1 cellular context compared by ENCODE assay signal in the genomic region with DNA sequence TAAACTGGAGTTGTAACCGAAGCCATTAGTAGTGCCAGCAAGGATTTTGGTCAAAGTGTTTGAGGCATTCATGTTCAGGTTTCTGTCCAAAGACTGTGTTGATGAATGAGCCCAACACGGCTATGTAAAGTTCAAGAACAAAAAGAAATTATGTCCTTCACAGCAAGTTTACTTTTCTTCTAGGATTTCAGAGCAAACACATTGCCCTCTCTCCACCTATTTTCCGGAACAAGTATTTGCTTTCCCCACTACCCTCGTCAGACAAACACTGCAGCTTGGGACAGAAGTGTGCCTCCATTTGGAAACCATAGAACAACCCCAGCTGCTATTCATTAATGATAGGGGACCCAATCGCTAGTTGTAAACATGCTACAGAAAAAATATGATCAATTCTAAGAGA.
TF ChIP-seq lines count a peak whose summit lies in the region.

No MANE protein-coding gene starts in this region.

TF ChIP-seq in HepG2, 621 proteins besides CTCF, POLR2A, EP300 and RAD21 (continued from another document and continues in another):
- TF ChIP-seq, protein P1, sequence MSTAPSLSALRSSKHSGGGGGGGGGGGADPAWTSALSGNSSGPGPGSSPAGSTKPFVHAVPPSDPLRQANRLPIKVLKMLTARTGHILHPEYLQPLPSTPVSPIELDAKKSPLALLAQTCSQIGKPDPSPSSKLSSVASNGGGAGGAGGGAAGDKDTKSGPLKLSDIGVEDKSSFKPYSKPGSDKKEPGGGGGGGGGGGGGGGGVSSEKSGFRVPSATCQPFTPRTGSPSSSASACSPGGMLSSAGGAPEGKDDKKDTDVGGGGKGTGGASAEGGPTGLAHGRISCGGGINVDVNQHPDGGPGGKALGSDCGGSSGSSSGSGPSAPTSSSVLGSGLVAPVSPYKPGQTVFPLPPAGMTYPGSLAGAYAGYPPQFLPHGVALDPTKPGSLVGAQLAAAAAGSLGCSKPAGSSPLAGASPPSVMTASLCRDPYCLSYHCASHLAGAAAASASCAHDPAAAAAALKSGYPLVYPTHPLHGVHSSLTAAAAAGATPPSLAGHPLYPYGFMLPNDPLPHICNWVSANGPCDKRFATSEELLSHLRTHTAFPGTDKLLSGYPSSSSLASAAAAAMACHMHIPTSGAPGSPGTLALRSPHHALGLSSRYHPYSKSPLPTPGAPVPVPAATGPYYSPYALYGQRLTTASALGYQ (CRISPR knock-in tag; IDR thresholded peaks at IDR 0.05): peak; percentile 82
- TF ChIP-seq FOXK1 (CRISPR knock-in tag; IDR thresholded peaks at IDR 0.05; ENCODE audit: borderline replicate concordance, low read depth): peak; percentile 29; the same call in 1 of the 2 replicates
- peak; percentile 48; the same call in 1 of the 2 replicates for TF ChIP-seq REPIN1 (CRISPR knock-in tag; IDR thresholded peaks at IDR 0.05; ENCODE audit: borderline replicate concordance, low read depth)
- TF ChIP-seq, protein P2, sequence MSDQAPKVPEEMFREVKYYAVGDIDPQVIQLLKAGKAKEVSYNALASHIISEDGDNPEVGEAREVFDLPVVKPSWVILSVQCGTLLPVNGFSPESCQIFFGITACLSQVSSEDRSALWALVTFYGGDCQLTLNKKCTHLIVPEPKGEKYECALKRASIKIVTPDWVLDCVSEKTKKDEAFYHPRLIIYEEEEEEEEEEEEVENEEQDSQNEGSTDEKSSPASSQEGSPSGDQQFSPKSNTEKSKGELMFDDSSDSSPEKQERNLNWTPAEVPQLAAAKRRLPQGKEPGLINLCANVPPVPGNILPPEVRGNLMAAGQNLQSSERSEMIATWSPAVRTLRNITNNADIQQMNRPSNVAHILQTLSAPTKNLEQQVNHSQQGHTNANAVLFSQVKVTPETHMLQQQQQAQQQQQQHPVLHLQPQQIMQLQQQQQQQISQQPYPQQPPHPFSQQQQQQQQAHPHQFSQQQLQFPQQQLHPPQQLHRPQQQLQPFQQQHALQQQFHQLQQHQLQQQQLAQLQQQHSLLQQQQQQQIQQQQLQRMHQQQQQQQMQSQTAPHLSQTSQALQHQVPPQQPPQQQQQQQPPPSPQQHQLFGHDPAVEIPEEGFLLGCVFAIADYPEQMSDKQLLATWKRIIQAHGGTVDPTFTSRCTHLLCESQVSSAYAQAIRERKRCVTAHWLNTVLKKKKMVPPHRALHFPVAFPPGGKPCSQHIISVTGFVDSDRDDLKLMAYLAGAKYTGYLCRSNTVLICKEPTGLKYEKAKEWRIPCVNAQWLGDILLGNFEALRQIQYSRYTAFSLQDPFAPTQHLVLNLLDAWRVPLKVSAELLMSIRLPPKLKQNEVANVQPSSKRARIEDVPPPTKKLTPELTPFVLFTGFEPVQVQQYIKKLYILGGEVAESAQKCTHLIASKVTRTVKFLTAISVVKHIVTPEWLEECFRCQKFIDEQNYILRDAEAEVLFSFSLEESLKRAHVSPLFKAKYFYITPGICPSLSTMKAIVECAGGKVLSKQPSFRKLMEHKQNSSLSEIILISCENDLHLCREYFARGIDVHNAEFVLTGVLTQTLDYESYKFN (CRISPR knock-in tag; conservative IDR thresholded peaks at IDR 0.05): peak; percentile 86
- TF ChIP-seq HMG20B (CRISPR knock-in tag; conservative IDR thresholded peaks at IDR 0.05): peak; percentile 82; the same call in 1 of the 2 replicates
- 0 out of 2 replicates have a peak, but pooled peaks have one; percentile 36 for TF ChIP-seq ZNF292 (CRISPR knock-in tag; IDR thresholded peaks at IDR 0.05; ENCODE audit: borderline replicate concordance, low read depth)
- peak; percentile 69 for TF ChIP-seq HDAC2 (CRISPR knock-in tag; IDR thresholded peaks at IDR 0.05)
- no peak for TF ChIP-seq FOXA1 (IDR thresholded peaks at IDR 0.05)
- peak; percentile 91 for TF ChIP-seq FOXA1 (CRISPR knock-in tag; IDR thresholded peaks at IDR 0.05)
- TF ChIP-seq YEATS4 (CRISPR knock-in tag; IDR thresholded peaks at IDR 0.05; ENCODE audit: borderline replicate concordance): no peak
- TF ChIP-seq FOSL2 (CRISPR knock-in tag; IDR thresholded peaks at IDR 0.05): peak; percentile 63
- peak; percentile 72 for TF ChIP-seq PPARG (CRISPR knock-in tag; conservative IDR thresholded peaks at IDR 0.05)
- peak; percentile 66; the same call in 1 of the 2 replicates for TF ChIP-seq GFI1 (CRISPR knock-in tag; IDR thresholded peaks at IDR 0.05; ENCODE audit: borderline replicate concordance)
- TF ChIP-seq KDM4B (CRISPR knock-in tag; IDR thresholded peaks at IDR 0.05): 0 out of 2 replicates have a peak, but pooled peaks have one; percentile 41
- no peak for TF ChIP-seq LCORL (IDR thresholded peaks at IDR 0.05)
- TF ChIP-seq LCORL (CRISPR knock-in tag; IDR thresholded peaks at IDR 0.05): peak; percentile 73
- peak; percentile 48; the same call in 1 of the 2 replicates for TF ChIP-seq POGZ (CRISPR knock-in tag; IDR thresholded peaks at IDR 0.05)
- TF ChIP-seq HMG20A (CRISPR knock-in tag; IDR thresholded peaks at IDR 0.05; ENCODE audit: borderline replicate concordance): peak; percentile 87; the same call in 1 of the 2 replicates
- TF ChIP-seq, protein P3, sequence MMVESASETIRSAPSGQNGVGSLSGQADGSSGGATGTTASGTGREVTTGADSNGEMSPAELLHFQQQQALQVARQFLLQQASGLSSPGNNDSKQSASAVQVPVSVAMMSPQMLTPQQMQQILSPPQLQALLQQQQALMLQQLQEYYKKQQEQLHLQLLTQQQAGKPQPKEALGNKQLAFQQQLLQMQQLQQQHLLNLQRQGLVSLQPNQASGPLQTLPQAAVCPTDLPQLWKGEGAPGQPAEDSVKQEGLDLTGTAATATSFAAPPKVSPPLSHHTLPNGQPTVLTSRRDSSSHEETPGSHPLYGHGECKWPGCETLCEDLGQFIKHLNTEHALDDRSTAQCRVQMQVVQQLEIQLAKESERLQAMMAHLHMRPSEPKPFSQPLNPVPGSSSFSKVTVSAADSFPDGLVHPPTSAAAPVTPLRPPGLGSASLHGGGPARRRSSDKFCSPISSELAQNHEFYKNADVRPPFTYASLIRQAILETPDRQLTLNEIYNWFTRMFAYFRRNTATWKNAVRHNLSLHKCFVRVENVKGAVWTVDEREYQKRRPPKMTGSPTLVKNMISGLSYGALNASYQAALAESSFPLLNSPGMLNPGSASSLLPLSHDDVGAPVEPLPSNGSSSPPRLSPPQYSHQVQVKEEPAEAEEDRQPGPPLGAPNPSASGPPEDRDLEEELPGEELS (CRISPR knock-in tag; IDR thresholded peaks at IDR 0.05): peak; percentile 90
- TF ChIP-seq ZNF816 (CRISPR knock-in tag; IDR thresholded peaks at IDR 0.05; ENCODE audit: borderline replicate concordance): peak; percentile 66; the same call in 1 of the 2 replicates
- peak; percentile 69 for TF ChIP-seq ZNF644 (CRISPR knock-in tag; IDR thresholded peaks at IDR 0.05; ENCODE audit: low read depth)
- peak; percentile 32 for TF ChIP-seq CEBPG (CRISPR knock-in tag; IDR thresholded peaks at IDR 0.05)
- no peak for TF ChIP-seq ZNF775 (CRISPR knock-in tag; IDR thresholded peaks at IDR 0.05; ENCODE audit: borderline replicate concordance)
- TF ChIP-seq ZSCAN9 (CRISPR knock-in tag; IDR thresholded peaks at IDR 0.05; ENCODE audit: borderline replicate concordance): peak; percentile 22; the same call in 1 of the 2 replicates
- peak; percentile 61; the same call in 1 of the 2 replicates for TF ChIP-seq ZNF746 (CRISPR knock-in tag; IDR thresholded peaks at IDR 0.05)
- TF ChIP-seq SALL1 (CRISPR knock-in tag; IDR thresholded peaks at IDR 0.05): peak; percentile 76
- peak; percentile 80 for TF ChIP-seq DPF2 (CRISPR knock-in tag; IDR thresholded peaks at IDR 0.05; ENCODE audit: borderline replicate concordance, low read depth)
- peak; percentile 63 for TF ChIP-seq HDAC1 (CRISPR knock-in tag; IDR thresholded peaks at IDR 0.05)
- TF ChIP-seq, protein P4, sequence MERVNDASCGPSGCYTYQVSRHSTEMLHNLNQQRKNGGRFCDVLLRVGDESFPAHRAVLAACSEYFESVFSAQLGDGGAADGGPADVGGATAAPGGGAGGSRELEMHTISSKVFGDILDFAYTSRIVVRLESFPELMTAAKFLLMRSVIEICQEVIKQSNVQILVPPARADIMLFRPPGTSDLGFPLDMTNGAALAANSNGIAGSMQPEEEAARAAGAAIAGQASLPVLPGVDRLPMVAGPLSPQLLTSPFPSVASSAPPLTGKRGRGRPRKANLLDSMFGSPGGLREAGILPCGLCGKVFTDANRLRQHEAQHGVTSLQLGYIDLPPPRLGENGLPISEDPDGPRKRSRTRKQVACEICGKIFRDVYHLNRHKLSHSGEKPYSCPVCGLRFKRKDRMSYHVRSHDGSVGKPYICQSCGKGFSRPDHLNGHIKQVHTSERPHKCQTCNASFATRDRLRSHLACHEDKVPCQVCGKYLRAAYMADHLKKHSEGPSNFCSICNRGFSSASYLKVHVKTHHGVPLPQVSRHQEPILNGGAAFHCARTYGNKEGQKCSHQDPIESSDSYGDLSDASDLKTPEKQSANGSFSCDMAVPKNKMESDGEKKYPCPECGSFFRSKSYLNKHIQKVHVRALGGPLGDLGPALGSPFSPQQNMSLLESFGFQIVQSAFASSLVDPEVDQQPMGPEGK (CRISPR knock-in tag; IDR thresholded peaks at IDR 0.05): peak; percentile 54; the same call in 1 of the 2 replicates
- no peak for TF ChIP-seq TBL1XR1 (IDR thresholded peaks at IDR 0.05; ENCODE audit: borderline replicate concordance, low read length, partially characterized antibody)
- TF ChIP-seq, protein P5, sequence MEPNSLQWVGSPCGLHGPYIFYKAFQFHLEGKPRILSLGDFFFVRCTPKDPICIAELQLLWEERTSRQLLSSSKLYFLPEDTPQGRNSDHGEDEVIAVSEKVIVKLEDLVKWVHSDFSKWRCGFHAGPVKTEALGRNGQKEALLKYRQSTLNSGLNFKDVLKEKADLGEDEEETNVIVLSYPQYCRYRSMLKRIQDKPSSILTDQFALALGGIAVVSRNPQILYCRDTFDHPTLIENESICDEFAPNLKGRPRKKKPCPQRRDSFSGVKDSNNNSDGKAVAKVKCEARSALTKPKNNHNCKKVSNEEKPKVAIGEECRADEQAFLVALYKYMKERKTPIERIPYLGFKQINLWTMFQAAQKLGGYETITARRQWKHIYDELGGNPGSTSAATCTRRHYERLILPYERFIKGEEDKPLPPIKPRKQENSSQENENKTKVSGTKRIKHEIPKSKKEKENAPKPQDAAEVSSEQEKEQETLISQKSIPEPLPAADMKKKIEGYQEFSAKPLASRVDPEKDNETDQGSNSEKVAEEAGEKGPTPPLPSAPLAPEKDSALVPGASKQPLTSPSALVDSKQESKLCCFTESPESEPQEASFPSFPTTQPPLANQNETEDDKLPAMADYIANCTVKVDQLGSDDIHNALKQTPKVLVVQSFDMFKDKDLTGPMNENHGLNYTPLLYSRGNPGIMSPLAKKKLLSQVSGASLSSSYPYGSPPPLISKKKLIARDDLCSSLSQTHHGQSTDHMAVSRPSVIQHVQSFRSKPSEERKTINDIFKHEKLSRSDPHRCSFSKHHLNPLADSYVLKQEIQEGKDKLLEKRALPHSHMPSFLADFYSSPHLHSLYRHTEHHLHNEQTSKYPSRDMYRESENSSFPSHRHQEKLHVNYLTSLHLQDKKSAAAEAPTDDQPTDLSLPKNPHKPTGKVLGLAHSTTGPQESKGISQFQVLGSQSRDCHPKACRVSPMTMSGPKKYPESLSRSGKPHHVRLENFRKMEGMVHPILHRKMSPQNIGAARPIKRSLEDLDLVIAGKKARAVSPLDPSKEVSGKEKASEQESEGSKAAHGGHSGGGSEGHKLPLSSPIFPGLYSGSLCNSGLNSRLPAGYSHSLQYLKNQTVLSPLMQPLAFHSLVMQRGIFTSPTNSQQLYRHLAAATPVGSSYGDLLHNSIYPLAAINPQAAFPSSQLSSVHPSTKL (CRISPR knock-in tag; IDR thresholded peaks at IDR 0.05): peak; percentile 96
- TF ChIP-seq, protein P6, sequence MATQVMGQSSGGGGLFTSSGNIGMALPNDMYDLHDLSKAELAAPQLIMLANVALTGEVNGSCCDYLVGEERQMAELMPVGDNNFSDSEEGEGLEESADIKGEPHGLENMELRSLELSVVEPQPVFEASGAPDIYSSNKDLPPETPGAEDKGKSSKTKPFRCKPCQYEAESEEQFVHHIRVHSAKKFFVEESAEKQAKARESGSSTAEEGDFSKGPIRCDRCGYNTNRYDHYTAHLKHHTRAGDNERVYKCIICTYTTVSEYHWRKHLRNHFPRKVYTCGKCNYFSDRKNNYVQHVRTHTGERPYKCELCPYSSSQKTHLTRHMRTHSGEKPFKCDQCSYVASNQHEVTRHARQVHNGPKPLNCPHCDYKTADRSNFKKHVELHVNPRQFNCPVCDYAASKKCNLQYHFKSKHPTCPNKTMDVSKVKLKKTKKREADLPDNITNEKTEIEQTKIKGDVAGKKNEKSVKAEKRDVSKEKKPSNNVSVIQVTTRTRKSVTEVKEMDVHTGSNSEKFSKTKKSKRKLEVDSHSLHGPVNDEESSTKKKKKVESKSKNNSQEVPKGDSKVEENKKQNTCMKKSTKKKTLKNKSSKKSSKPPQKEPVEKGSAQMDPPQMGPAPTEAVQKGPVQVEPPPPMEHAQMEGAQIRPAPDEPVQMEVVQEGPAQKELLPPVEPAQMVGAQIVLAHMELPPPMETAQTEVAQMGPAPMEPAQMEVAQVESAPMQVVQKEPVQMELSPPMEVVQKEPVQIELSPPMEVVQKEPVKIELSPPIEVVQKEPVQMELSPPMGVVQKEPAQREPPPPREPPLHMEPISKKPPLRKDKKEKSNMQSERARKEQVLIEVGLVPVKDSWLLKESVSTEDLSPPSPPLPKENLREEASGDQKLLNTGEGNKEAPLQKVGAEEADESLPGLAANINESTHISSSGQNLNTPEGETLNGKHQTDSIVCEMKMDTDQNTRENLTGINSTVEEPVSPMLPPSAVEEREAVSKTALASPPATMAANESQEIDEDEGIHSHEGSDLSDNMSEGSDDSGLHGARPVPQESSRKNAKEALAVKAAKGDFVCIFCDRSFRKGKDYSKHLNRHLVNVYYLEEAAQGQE (IDR thresholded peaks at IDR 0.05; ENCODE audit: borderline replicate concordance in 1 of 2, low read depth in 1 of 2, low read length in 2 of 2): 0 out of 4 replicates have a peak, but pooled peaks of 1 of the 2 experiments have one; percentile 32
- peak; percentile 63; the same call in 1 of the 2 replicates for TF ChIP-seq RCOR2 (CRISPR knock-in tag; IDR thresholded peaks at IDR 0.05)
- TF ChIP-seq CREM (IDR thresholded peaks at IDR 0.05): peak; percentile 77
- TF ChIP-seq CREM (CRISPR knock-in tag; IDR thresholded peaks at IDR 0.05): no peak
- peak; percentile 43; the same call in 1 of the 2 replicates for TF ChIP-seq ERF (CRISPR knock-in tag; IDR thresholded peaks at IDR 0.05)
- no peak for TF ChIP-seq ZNF562 (CRISPR knock-in tag; IDR thresholded peaks at IDR 0.05; ENCODE audit: borderline replicate concordance)
- TF ChIP-seq FOXA3 (CRISPR knock-in tag; IDR thresholded peaks at IDR 0.05): peak; percentile 94
- TF ChIP-seq PITX1 (CRISPR knock-in tag; IDR thresholded peaks at IDR 0.05): peak; percentile 18; the same call in 1 of the 2 replicates
- TF ChIP-seq, protein P7, sequence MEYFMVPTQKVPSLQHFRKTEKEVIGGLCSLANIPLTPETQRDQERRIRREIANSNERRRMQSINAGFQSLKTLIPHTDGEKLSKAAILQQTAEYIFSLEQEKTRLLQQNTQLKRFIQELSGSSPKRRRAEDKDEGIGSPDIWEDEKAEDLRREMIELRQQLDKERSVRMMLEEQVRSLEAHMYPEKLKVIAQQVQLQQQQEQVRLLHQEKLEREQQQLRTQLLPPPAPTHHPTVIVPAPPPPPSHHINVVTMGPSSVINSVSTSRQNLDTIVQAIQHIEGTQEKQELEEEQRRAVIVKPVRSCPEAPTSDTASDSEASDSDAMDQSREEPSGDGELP (IDR thresholded peaks at IDR 0.05; ENCODE audit: borderline replicate concordance, low read depth): peak; percentile 32; the same call in 1 of the 2 replicates
